ENCODE assay signal across 1 cellular context in the genomic region with DNA sequence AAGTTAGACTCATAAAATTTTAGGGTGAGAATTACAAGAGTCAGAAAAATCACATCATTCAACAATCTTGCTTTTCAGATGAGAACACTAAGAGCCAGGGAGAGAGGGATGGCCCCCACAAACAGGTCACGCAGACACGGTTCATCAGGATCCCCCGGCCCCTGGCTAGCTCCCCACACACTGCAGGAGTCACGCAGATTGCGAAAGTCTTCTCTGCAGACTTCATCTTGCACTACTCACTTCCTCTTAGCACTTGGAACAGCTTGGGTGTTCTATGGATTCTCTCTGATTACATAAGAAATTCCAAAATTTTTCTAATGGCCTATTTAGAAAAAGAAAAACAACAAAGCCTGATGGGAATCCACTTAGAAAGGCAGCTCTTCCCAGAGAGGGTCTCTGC.
A peak's percentile ranks its signal among the peaks of the same experiment; 100 is the strongest.
TF ChIP-seq lines count a peak whose summit lies in the region.

No MANE protein-coding gene starts in this region.

TF ChIP-seq in HepG2, 621 proteins besides CTCF, POLR2A, EP300 and RAD21 (continued from another document):
- TF ChIP-seq, protein P1, sequence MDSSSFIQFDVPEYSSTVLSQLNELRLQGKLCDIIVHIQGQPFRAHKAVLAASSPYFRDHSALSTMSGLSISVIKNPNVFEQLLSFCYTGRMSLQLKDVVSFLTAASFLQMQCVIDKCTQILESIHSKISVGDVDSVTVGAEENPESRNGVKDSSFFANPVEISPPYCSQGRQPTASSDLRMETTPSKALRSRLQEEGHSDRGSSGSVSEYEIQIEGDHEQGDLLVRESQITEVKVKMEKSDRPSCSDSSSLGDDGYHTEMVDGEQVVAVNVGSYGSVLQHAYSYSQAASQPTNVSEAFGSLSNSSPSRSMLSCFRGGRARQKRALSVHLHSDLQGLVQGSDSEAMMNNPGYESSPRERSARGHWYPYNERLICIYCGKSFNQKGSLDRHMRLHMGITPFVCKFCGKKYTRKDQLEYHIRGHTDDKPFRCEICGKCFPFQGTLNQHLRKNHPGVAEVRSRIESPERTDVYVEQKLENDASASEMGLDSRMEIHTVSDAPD (CRISPR knock-in tag; IDR thresholded peaks at IDR 0.05) = no peak
- TF ChIP-seq, protein P2, sequence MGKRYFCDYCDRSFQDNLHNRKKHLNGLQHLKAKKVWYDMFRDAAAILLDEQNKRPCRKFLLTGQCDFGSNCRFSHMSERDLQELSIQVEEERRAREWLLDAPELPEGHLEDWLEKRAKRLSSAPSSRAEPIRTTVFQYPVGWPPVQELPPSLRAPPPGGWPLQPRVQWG (CRISPR knock-in tag; IDR thresholded peaks at IDR 0.05; ENCODE audit: borderline replicate concordance, low read depth) = no peak
- TF ChIP-seq SP4 (CRISPR knock-in tag; IDR thresholded peaks at IDR 0.05) (no peak), MED13 (CRISPR knock-in tag; IDR thresholded peaks at IDR 0.05) (no peak), PHF8 (CRISPR knock-in tag; IDR thresholded peaks at IDR 0.05) (no peak), ETV5 (CRISPR knock-in tag; IDR thresholded peaks at IDR 0.05; ENCODE audit: borderline replicate concordance) (peak; percentile 38; the same call in 1 of the 2 replicates), HNF4G (IDR thresholded peaks at IDR 0.05; ENCODE audit: borderline replicate concordance, low read depth, low read length) (no peak), HNF4G (CRISPR knock-in tag; IDR thresholded peaks at IDR 0.05; ENCODE audit: borderline replicate concordance, low read depth) (no peak), ZNF335 (CRISPR knock-in tag; IDR thresholded peaks at IDR 0.05) (no peak), SOX13 (IDR thresholded peaks at IDR 0.05) (no peak), SOX13 (CRISPR knock-in tag; conservative IDR thresholded peaks at IDR 0.05 in 1 of 2, IDR thresholded peaks at IDR 0.05 in 1 of 2) (no peak)
